27 cellular contexts compared by ENCODE assay signal in genomic region chr7:104061652-104062051, GRCh38.
"Had no signal": no experiment of that assay in that cellular context is flagged by ENCODE, and none has a peak within 500 bp of the region (broad histone marks: within the 10 kb centered on the region; RNA-seq: fewer than 3 reads in every experiment).

No MANE protein-coding gene starts in this region.

- H3K27me3 ChIP-seq: testis, thyroid gland, tibial artery, tibial nerve, transverse colon, upper lobe of left lung, upper lobe of right lung, uterus, vagina had no signal

- ATAC-seq: stimulated activated effector memory CD8-positive, alpha-beta T cell treated with anti-CD3 and anti-CD28 coated beads, Interleukin-12 subunit alpha, Interleukin-12 subunit beta, amount 100 ng/mL, for 72 hours; stimulated activated memory B cell treated with anti-CD40 and anti-IgM and Interleukin-4, amounts not matched to agents 10 μg/mL and 1 μg/mL and 100 μg/mL, for 72 hours; stimulated activated naive B cell treated with anti-CD40 and anti-IgM and Interleukin-4, amounts not matched to agents 10 μg/mL and 1 μg/mL and 100 μg/mL, for 72 hours; stimulated activated naive CD8-positive, alpha-beta T cell treated with anti-CD3 and anti-CD28 coated beads, Interleukin-15, amount 100 ng/mL, for 72 hours; stimulated activated naive CD8-positive, alpha-beta T cell treated with anti-CD3 and anti-CD28 coated beads, Interleukin-15, Interleukin-2, amounts not matched to agents 100 U/mL and 50 U/mL, for 24 hours; upper lobe of right lung had no signal

- H3K27ac ChIP-seq: stomach, suprapubic skin, testis, thoracic aorta, thyroid gland, tibial artery, tibial nerve, transverse colon, upper lobe of left lung, upper lobe of right lung, uterus, vagina had no signal

- H3K36me3 ChIP-seq: stomach, suprapubic skin, thoracic aorta, thyroid gland, tibial artery, tibial nerve, transverse colon, upper lobe of left lung, upper lobe of right lung, uterus, vagina had no signal

- FAIRE-seq: urothelium cell line had no signal

- H3K4me3 ChIP-seq: stomach, suprapubic skin, testis, thoracic aorta, thyroid gland, tibial artery, tibial nerve, transverse colon, upper lobe of left lung, upper lobe of right lung, uterus, vagina had no signal

- H3K9me3 ChIP-seq: stomach, suprapubic skin, testis, thoracic aorta, thyroid gland, tibial artery, tibial nerve, transverse colon, upper lobe of left lung, upper lobe of right lung, uterus, vagina had no signal

- H3K4me1 ChIP-seq: stomach, suprapubic skin, testis, thyroid gland, tibial artery, tibial nerve, transverse colon, upper lobe of left lung, upper lobe of right lung, uterus, vagina had no signal

- DNase-seq: stimulated activated CD4-positive, alpha-beta T cell treated with anti-CD3 and anti-CD28 coated beads, Interleukin-2, amount 100 ng/mL, for 48 hours; stimulated activated CD4-positive, alpha-beta T cell treated with anti-CD3 and anti-CD28 coated beads, Interleukin-4, amount 100 ng/mL, for 1 hour; stimulated activated CD4-positive, alpha-beta T cell treated with anti-CD3 and anti-CD28 coated beads, Interleukin-4, amount 100 ng/mL, for 24 hours; stimulated activated CD4-positive, alpha-beta T cell treated with anti-CD3 and anti-CD28 coated beads, Interleukin-4, amount 100 ng/mL, for 4 hours; stimulated activated CD8-positive, alpha-beta memory T cell treated with anti-CD3 and anti-CD28 coated beads, Interleukin-4, amount 100 ng/mL, for 48 hours; stimulated activated naive B cell treated with anti-CD40 and anti-IgM and Interleukin-4, amounts not matched to agents 10 μg/mL and 1 μg/mL and 100 μg/mL, for 72 hours; stimulated activated naive CD4-positive, alpha-beta T cell; stimulated activated naive CD4-positive, alpha-beta T cell treated with Interleukin-2 at 50 U/mL for 16 hours; stimulated activated naive CD8-positive, alpha-beta T cell treated with anti-CD3 and anti-CD28 coated beads, Interleukin-15, amount 100 ng/mL, for 72 hours; stimulated activated naive CD8-positive, alpha-beta T cell treated with anti-CD3 and anti-CD28 coated beads, Interleukin-15, Interleukin-2, amounts not matched to agents 100 U/mL and 50 U/mL, for 24 hours; stomach; substantia nigra; testis; thyroid gland; tibial artery; transverse colon; trophoblast cell; upper lobe of left lung; upper lobe of right lung; uterus had no signal
